30 cellular contexts compared by ENCODE assay signal in the genomic region with DNA sequence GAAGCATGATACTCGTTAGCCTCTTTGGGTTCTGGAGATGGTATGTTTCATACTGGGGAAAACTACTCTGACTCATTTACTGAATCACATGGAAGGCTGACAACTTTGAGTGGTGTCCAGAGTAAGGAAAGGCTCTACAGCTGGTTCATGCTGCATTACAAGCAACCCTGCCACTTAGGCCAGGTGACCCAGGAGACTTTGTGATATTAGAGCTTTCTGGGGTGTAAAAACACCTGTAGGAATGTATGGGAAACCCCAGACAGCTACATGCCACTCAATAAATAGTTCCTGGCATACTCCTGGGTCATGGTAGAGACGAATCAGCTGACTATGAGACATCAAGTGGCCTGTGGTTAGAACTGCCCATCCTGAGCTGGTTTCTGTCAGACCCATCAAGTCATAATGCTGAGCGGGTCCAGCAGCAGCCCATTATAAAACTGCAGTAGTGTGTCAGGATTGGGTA. TPM values are rescaled to one million over a fixed set of nuclear protein-coding genes. Genes with fewer than 3 reads are reported as not detected.
A peak's percentile ranks its signal among the peaks of the same experiment; 100 is the strongest.
DNase-seq lines count a peak whose midpoint lies in the region; ATAC-seq, FAIRE-seq and TF ChIP-seq lines count a peak whose summit lies in the region.
"Had no signal": no experiment of that assay in that cellular context is flagged by ENCODE, and none has a peak within 500 bp of the region (broad histone marks: within the 10 kb centered on the region; RNA-seq: fewer than 3 reads in every experiment).

No MANE protein-coding gene starts in this region.

- WGBS in mesenchymal stem cell: 76% methylated on average over 3 of the region's 3 CpGs

- no peaks in the 10 kb centered on the region for H3K36me3 Mint-ChIP-seq in neural progenitor cell
- H3K36me3 Mint-ChIP-seq in stimulated activated effector memory CD8-positive, alpha-beta T cell treated with anti-CD3 and anti-CD28 coated beads, Interleukin-12 subunit alpha, Interleukin-12 subunit beta, amount 100 ng/mL, for 72 hours: no peaks in the 10 kb centered on the region
- H3K36me3 Mint-ChIP-seq: CD4-positive, CD25-positive, alpha-beta regulatory T cell; stimulated activated memory B cell treated with anti-CD40 and anti-IgM and Interleukin-4, amounts not matched to agents 10 μg/mL and 1 μg/mL and 100 μg/mL, for 72 hours had no signal

- no peak overlapping the region for H3K4ac ChIP-seq in mesenchymal stem cell (ENCODE audit: low read depth in 1 of 2, low read length in 2 of 2)

- no peaks in the 10 kb centered on the region for H4K20me1 ChIP-seq in neural progenitor cell (ENCODE audit: low read depth)

- H3K27ac Mint-ChIP-seq in neural progenitor cell: no peak overlapping the region
- no peak overlapping the region for H3K27ac Mint-ChIP-seq in stimulated activated effector memory CD8-positive, alpha-beta T cell treated with anti-CD3 and anti-CD28 coated beads, Interleukin-12 subunit alpha, Interleukin-12 subunit beta, amount 100 ng/mL, for 72 hours
- H3K27ac Mint-ChIP-seq: activated CD4-positive, alpha-beta memory T cell treated with anti-CD3 and anti-CD28 coated beads, Interleukin-2, amount 10 ng/mL, durations not matched to agents 7 days and 5 days; activated naive CD8-positive, alpha-beta T cell treated with anti-CD3 and anti-CD28 coated beads, Interleukin-2, amount 50 U/mL, for 24 hours; CD4-positive, CD25-positive, alpha-beta regulatory T cell; stimulated activated memory B cell treated with anti-CD40 and anti-IgM and Interleukin-4, amounts not matched to agents 10 μg/mL and 1 μg/mL and 100 μg/mL, for 72 hours had no signal

- no peak overlapping the region for H2BK12ac ChIP-seq in mesenchymal stem cell (ENCODE audit: low read length in 2 of 2)

- H3K27ac ChIP-seq in mesenchymal stem cell (ENCODE audit: low read length, poor library complexity, severe bottlenecking) (no peak overlapping the region), neural progenitor cell (no peak overlapping the region)
- H3K27ac ChIP-seq: breast epithelium, skin epidermis, vagina had no signal

- H3K18ac ChIP-seq in mesenchymal stem cell (ENCODE audit: low read depth in 1 of 2, low read length in 2 of 2): no peak overlapping the region

- H4K91ac ChIP-seq in mesenchymal stem cell (ENCODE audit: low read length): no peak overlapping the region

- peak; percentile 70 for DNase-seq in EL
- DNase-seq in NCI-H226: peak; percentile 74
- DNase-seq in cardiac fibroblast (ENCODE audit: low read depth in 2 of 2): peak; percentile 18 to 62
- peak; percentile 47 for DNase-seq in mesenchymal stem cell
- no peak for DNase-seq in neural progenitor cell (ENCODE audit: low spot score)
- DNase-seq in stimulated activated effector memory CD8-positive, alpha-beta T cell treated with anti-CD3 and anti-CD28 coated beads, Interleukin-12 subunit alpha, Interleukin-12 subunit beta, amount 100 ng/mL, for 72 hours (ENCODE audit: low spot score in 2 of 2): no peak
- DNase-seq in urothelium cell line (ENCODE audit: low spot score): no peak
- no peak for DNase-seq in GF-D8 (lab: John Stamatoyannopoulos, UW)
- DNase-seq: activated CD4-positive, alpha-beta memory T cell treated with anti-CD3 and anti-CD28 coated beads, Interleukin-2, amount 10 ng/mL, durations not matched to agents 7 days and 5 days; activated CD4-positive, CD25-positive, alpha-beta regulatory T cell; activated effector memory CD4-positive, alpha-beta T cell treated with anti-CD3 and anti-CD28 coated beads, Interleukin-2, amount 50 U/mL, for 16 hours; activated naive CD8-positive, alpha-beta T cell treated with anti-CD3 and anti-CD28 coated beads, Interleukin-2, amount 50 U/mL, for 24 hours; CD4-positive, CD25-positive, alpha-beta regulatory T cell; cortex of kidney; DMS153; hippocampal formation; MV-4-11; NCI-H1694 treated with DMSO at 0.1 percent for 48 hours; NCI-H69; stimulated activated CD4-positive, alpha-beta T cell treated with anti-CD3 and anti-CD28 coated beads, Interleukin-2, amount 100 ng/mL, for 24 hours; T1000 had no signal

- peak overlapping the region; percentile 9 for H3K9ac ChIP-seq in mesenchymal stem cell (ENCODE audit: low read length)
- H3K9ac ChIP-seq in neural progenitor cell: no peak overlapping the region

- no peak overlapping the region for H2BK5ac ChIP-seq in mesenchymal stem cell (ENCODE audit: low read depth, low read length, poor library complexity, severe bottlenecking)

- H3K4me3 ChIP-seq in cardiac fibroblast (replicated peaks in 1 of 2; ENCODE audit: low read depth in 2 of 2, low read length in 2 of 2): no peak overlapping the region
- H3K4me3 ChIP-seq in mesenchymal stem cell (ENCODE audit: insufficient read depth in 1 of 2, low read depth in 1 of 2, low read length in 2 of 2): no peak overlapping the region
- no peak overlapping the region for H3K4me3 ChIP-seq in neural progenitor cell
- H3K4me3 ChIP-seq: breast epithelium, skin epidermis, vagina had no signal

- H3K14ac ChIP-seq in mesenchymal stem cell (ENCODE audit: low read length in 2 of 2): no peak overlapping the region

- H3K9me3 Mint-ChIP-seq in neural progenitor cell: peaks cover 5% of the 10 kb centered on the region
- H3K9me3 Mint-ChIP-seq in stimulated activated effector memory CD8-positive, alpha-beta T cell treated with anti-CD3 and anti-CD28 coated beads, Interleukin-12 subunit alpha, Interleukin-12 subunit beta, amount 100 ng/mL, for 72 hours: no peaks in the 10 kb centered on the region
- H3K9me3 Mint-ChIP-seq: activated CD4-positive, alpha-beta memory T cell treated with anti-CD3 and anti-CD28 coated beads, Interleukin-2, amount 10 ng/mL, durations not matched to agents 7 days and 5 days; activated naive CD8-positive, alpha-beta T cell treated with anti-CD3 and anti-CD28 coated beads, Interleukin-2, amount 50 U/mL, for 24 hours; stimulated activated memory B cell treated with anti-CD40 and anti-IgM and Interleukin-4, amounts not matched to agents 10 μg/mL and 1 μg/mL and 100 μg/mL, for 72 hours had no signal

- H4K8ac ChIP-seq in mesenchymal stem cell (ENCODE audit: low read length): no peak overlapping the region

- no peak overlapping the region for H3K23ac ChIP-seq in mesenchymal stem cell (ENCODE audit: low read length in 2 of 2)

- no peaks in the 10 kb centered on the region for H3K79me2 ChIP-seq in neural progenitor cell (ENCODE audit: low read depth)

- no peaks in the 10 kb centered on the region for H3F3A ChIP-seq in neural progenitor cell (ENCODE audit: low read depth)

- H3K4me1 ChIP-seq in mesenchymal stem cell (ENCODE audit: control insufficient read depth, insufficient read depth, low read depth, low read length) (no peaks in the 10 kb centered on the region), neural progenitor cell (no peaks in the 10 kb centered on the region)
- H3K4me1 ChIP-seq: breast epithelium, vagina had no signal

- no peak for FAIRE-seq in urothelium cell line (lab: Jason Lieb, UNC)
- FAIRE-seq: endometrium, frontal cortex, GM12892, H1, islet of Langerhans had no signal

- H2BK15ac ChIP-seq in mesenchymal stem cell (ENCODE audit: low read depth, poor library complexity, severe bottlenecking): no peak overlapping the region

- H3K27me3 Mint-ChIP-seq in neural progenitor cell (ENCODE audit: insufficient read depth, low read depth): no peaks in the 10 kb centered on the region

- H2AFZ ChIP-seq in mesenchymal stem cell (ENCODE audit: low read depth, low read length) (no peak overlapping the region), neural progenitor cell (replicated peaks) (no peak overlapping the region)

- H3K36me3 ChIP-seq in mesenchymal stem cell (ENCODE audit: control insufficient read depth in 1 of 2, insufficient read depth in 2 of 2, low read depth in 1 of 2, low read length in 2 of 2) (no peaks in the 10 kb centered on the region), neural progenitor cell (no peaks in the 10 kb centered on the region)
- H3K36me3 ChIP-seq: breast epithelium, vagina had no signal

- H3K4me2 ChIP-seq in mesenchymal stem cell (ENCODE audit: low read length, poor library complexity, severe bottlenecking) (no peak overlapping the region), neural progenitor cell (no peak overlapping the region)

- H3K27me3 ChIP-seq in mesenchymal stem cell (ENCODE audit: control insufficient read depth in 1 of 2, insufficient read depth in 1 of 2, low read length in 2 of 2): peaks cover 0 to 11% of the 10 kb centered on the region in 2 experiments
- peaks cover 17% of the 10 kb centered on the region for H3K27me3 ChIP-seq in neural progenitor cell
- H3K27me3 ChIP-seq: breast epithelium, vagina had no signal

- no peaks in the 10 kb centered on the region for H3K4me1 Mint-ChIP-seq in neural progenitor cell
- no peaks in the 10 kb centered on the region for H3K4me1 Mint-ChIP-seq in stimulated activated effector memory CD8-positive, alpha-beta T cell treated with anti-CD3 and anti-CD28 coated beads, Interleukin-12 subunit alpha, Interleukin-12 subunit beta, amount 100 ng/mL, for 72 hours
- H3K4me1 Mint-ChIP-seq: activated CD4-positive, alpha-beta memory T cell treated with anti-CD3 and anti-CD28 coated beads, Interleukin-2, amount 10 ng/mL, durations not matched to agents 7 days and 5 days; activated naive CD8-positive, alpha-beta T cell treated with anti-CD3 and anti-CD28 coated beads, Interleukin-2, amount 50 U/mL, for 24 hours; CD4-positive, CD25-positive, alpha-beta regulatory T cell; stimulated activated memory B cell treated with anti-CD40 and anti-IgM and Interleukin-4, amounts not matched to agents 10 μg/mL and 1 μg/mL and 100 μg/mL, for 72 hours had no signal

- H3K79me1 ChIP-seq in mesenchymal stem cell (replicated peaks; ENCODE audit: low read length, poor library complexity, severe bottlenecking): no peaks in the 10 kb centered on the region

- H2BK120ac ChIP-seq in mesenchymal stem cell (ENCODE audit: low read depth, low read length): no peak overlapping the region

- TF ChIP-seq CTCF in cardiac fibroblast (IDR thresholded peaks at IDR 0.05; ENCODE audit: low read depth, low read length): no peak
- TF ChIP-seq CTCF in neural progenitor cell (IDR thresholded peaks at IDR 0.05): no peak

- no peaks in the 10 kb centered on the region for H3K9me3 ChIP-seq in mesenchymal stem cell (ENCODE audit: control insufficient read depth, low read length)
- no peaks in the 10 kb centered on the region for H3K9me3 ChIP-seq in neural progenitor cell (ENCODE audit: low read depth)
- H3K9me3 ChIP-seq: breast epithelium, vagina had no signal

- no peak overlapping the region for H3K4me3 Mint-ChIP-seq in neural progenitor cell
- H3K4me3 Mint-ChIP-seq in stimulated activated effector memory CD8-positive, alpha-beta T cell treated with anti-CD3 and anti-CD28 coated beads, Interleukin-12 subunit alpha, Interleukin-12 subunit beta, amount 100 ng/mL, for 72 hours: no peak overlapping the region
- H3K4me3 Mint-ChIP-seq: activated CD4-positive, alpha-beta memory T cell treated with anti-CD3 and anti-CD28 coated beads, Interleukin-2, amount 10 ng/mL, durations not matched to agents 7 days and 5 days; activated naive CD8-positive, alpha-beta T cell treated with anti-CD3 and anti-CD28 coated beads, Interleukin-2, amount 50 U/mL, for 24 hours; CD4-positive, CD25-positive, alpha-beta regulatory T cell; stimulated activated memory B cell treated with anti-CD40 and anti-IgM and Interleukin-4, amounts not matched to agents 10 μg/mL and 1 μg/mL and 100 μg/mL, for 72 hours had no signal

- no peak for ATAC-seq in stimulated activated effector memory CD8-positive, alpha-beta T cell treated with anti-CD3 and anti-CD28 coated beads, Interleukin-12 subunit alpha, Interleukin-12 subunit beta, amount 100 ng/mL, for 72 hours
- ATAC-seq: activated naive CD8-positive, alpha-beta T cell treated with anti-CD3 and anti-CD28 coated beads, Interleukin-2, amount 50 U/mL, for 24 hours; stimulated activated memory B cell treated with anti-CD40 and anti-IgM and Interleukin-4, amounts not matched to agents 10 μg/mL and 1 μg/mL and 100 μg/mL, for 72 hours had no signal

- H2AK5ac ChIP-seq in mesenchymal stem cell (ENCODE audit: low read length, severe bottlenecking): no peak overlapping the region

RNA-seq across cellular contexts. Expression of gene TCF7L1, which starts 21.3 kb away (rescaled TPM):
- polyA plus RNA-seq in mesenchymal stem cell (2013, experiment 1 of 2): 18.8 TPM
- 18.2 TPM for polyA plus RNA-seq in mesenchymal stem cell (2013, experiment 2 of 2)
- total RNA-seq in neural progenitor cell (ENCODE audit: low replicate concordance): 1.0 and 3.7 TPM in 2 replicates
- total RNA-seq: CD4-positive, CD25-positive, alpha-beta regulatory T cell had no signal

Comparison
In these comparisons a context has a peak if more than half of its experiments do, and no peak if none do; other contexts are left out.
1. DNase-seq: peak in EL (single experiment), NCI-H226 (single experiment), cardiac fibroblast (2 of 2) and mesenchymal stem cell (single experiment); none in neural progenitor cell (single experiment), stimulated activated effector memory CD8-positive, alpha-beta T cell treated with anti-CD3 and anti-CD28 coated beads, Interleukin-12 subunit alpha, Interleukin-12 subunit beta, amount 100 ng/mL, for 72 hours (0 of 2), urothelium cell line (single experiment) and GF-D8 (single experiment).